31 cellular contexts compared by ENCODE assay signal in genomic region chr20:47058236-47058635, GRCh38.
DNase-seq lines count a peak whose midpoint lies in the region; ATAC-seq and TF ChIP-seq lines count a peak whose summit lies in the region.
"Had no signal": no experiment of that assay in that cellular context is flagged by ENCODE, and none has a peak within 500 bp of the region (broad histone marks: within the 10 kb centered on the region; RNA-seq: fewer than 3 reads in every experiment).

No MANE protein-coding gene starts in this region.

- H3K4me1 ChIP-seq in right atrium auricular region (no peaks in the 10 kb centered on the region), RWPE2 (ENCODE audit: insufficient read depth, poor library complexity, severe bottlenecking) (peaks cover 4% of the 10 kb centered on the region), tibial nerve (peaks cover 0 to 17% (median 0%) of the 10 kb centered on the region in 4 donors)
- H3K4me1 ChIP-seq: A549, BE2C, BLaER1, Caco-2 had no signal

- H3K4me3 ChIP-seq in right atrium auricular region (no peak overlapping the region), RWPE2 (ENCODE audit: severe bottlenecking) (no peak overlapping the region), coronary artery (no peak overlapping the region), tibial nerve (no peak overlapping the region)
- H3K4me3 ChIP-seq: A549; BLaER1; BLaER1 treated with 17β-estradiol and CSF1 and Interleukin-3, amounts not matched to agents 10 nM and 100 nM had no signal

- ATAC-seq in RWPE2 (ENCODE audit: low read depth), result no peak
- ATAC-seq: A549; CD8-positive, alpha-beta T cell had no signal

- no peak overlapping the region for H3K27ac ChIP-seq in right atrium auricular region
- H3K27ac ChIP-seq in C4-2B, result peak overlapping the region; percentile 4; the same call in 1 of the 2 replicates
- no peak overlapping the region for H3K27ac ChIP-seq in RWPE2 (ENCODE audit: poor library complexity, severe bottlenecking)
- no peak overlapping the region for H3K27ac ChIP-seq in coronary artery
- H3K27ac ChIP-seq in tibial nerve, result no peak overlapping the region
- no peak overlapping the region for H3K27ac ChIP-seq in RWPE1
- H3K27ac ChIP-seq: 22Rv1; A549; BLaER1; BLaER1 treated with 17β-estradiol and CSF1 and Interleukin-3, amounts not matched to agents 10 nM and 100 nM had no signal

- H3K36me3 ChIP-seq in right atrium auricular region, result no peaks in the 10 kb centered on the region
- H3K36me3 ChIP-seq in RWPE2 (ENCODE audit: low read depth), result no peaks in the 10 kb centered on the region
- H3K36me3 ChIP-seq in tibial nerve, result peaks cover 0 to 5% (median 0%) of the 10 kb centered on the region in 3 donors
- H3K36me3 ChIP-seq: BE2C; BLaER1; BLaER1 treated with 17β-estradiol and CSF1 and Interleukin-3, amounts not matched to agents 10 nM and 100 nM had no signal

- intact Hi-C loops in cardiac septum (cut with DNase I), result no loop called here

- CTCF ChIA-PET in RWPE1 (lab: Yijun Ruan, JAX), result no interaction called here

- H3K27me3 ChIP-seq in right atrium auricular region (no peaks in the 10 kb centered on the region), RWPE2 (ENCODE audit: insufficient read depth, poor library complexity, severe bottlenecking) (no peaks in the 10 kb centered on the region), tibial nerve (no peaks in the 10 kb centered on the region)
- H3K27me3 ChIP-seq: BE2C; BLaER1; BLaER1 treated with 17β-estradiol and CSF1 and Interleukin-3, amounts not matched to agents 10 nM and 100 nM had no signal

- WGBS in tibial nerve, 2 donors, result 91 to 97% methylated on average over 4 of the region's 4 CpGs

- no peak for TF ChIP-seq EP300 in tibial nerve (IDR thresholded peaks at IDR 0.05)

- POLR2A ChIA-PET in RWPE1 (lab: Yijun Ruan, JAX; ENCODE audit: low non-redundant PET), result interaction anchor here (0.7 kb wide), 1 partner anchor 211 kb away, joined by 3 read pairs; no protein-coding TSS in a partner anchor

- peak; percentile 19 for DNase-seq in cardiac septum (ENCODE audit: low spot score)
- no peak for DNase-seq in right atrium auricular region (ENCODE audit: low spot score)
- DNase-seq in RWPE2 (ENCODE audit: low spot score), result peak; percentile 64
- peak; percentile 47 for DNase-seq in coronary artery (ENCODE audit: low spot score)
- no peak for DNase-seq in tibial nerve (ENCODE audit: low spot score in 2 of 2)
- DNase-seq in stimulated activated CD8-positive, alpha-beta memory T cell treated with anti-CD3 and anti-CD28 coated beads, Interleukin-4, amount 100 ng/mL, for 48 hours, result no peak
- no peak for DNase-seq in RWPE1 (ENCODE audit: low spot score)
- DNase-seq: 8988T; ACHN; AML-193; BE2C; C1 segment of cervical spinal cord; CD4-positive, alpha-beta memory T cell; CD4-positive, alpha-beta T cell; CD4-positive, CD25-positive, alpha-beta regulatory T cell; CD8-positive, alpha-beta memory T cell; CD8-positive, alpha-beta T cell; COR-L47; DMS 273 treated with DMSO at 0.1 percent for 48 hours; DMS153; DMS53; DMS79; DMS79 treated with DMSO at 0.1 percent for 48 hours; DND-41; EL had no signal

- no peak for TF ChIP-seq POLR2A in tibial nerve (IDR thresholded peaks at IDR 0.05)

- TF ChIP-seq CTCF in right atrium auricular region (IDR thresholded peaks at IDR 0.05), result no peak
- no peak for TF ChIP-seq CTCF in C4-2B (conservative IDR thresholded peaks at IDR 0.05)
- no peak for TF ChIP-seq CTCF in RWPE2 (IDR thresholded peaks at IDR 0.05; ENCODE audit: poor library complexity, severe bottlenecking)
- TF ChIP-seq CTCF in coronary artery (IDR thresholded peaks at IDR 0.05), result no peak
- no peak for TF ChIP-seq CTCF in tibial nerve (IDR thresholded peaks at IDR 0.05)
- TF ChIP-seq CTCF in RWPE1 (conservative IDR thresholded peaks at IDR 0.05; ENCODE audit: low read depth), result no peak

- H3K9me3 ChIP-seq in right atrium auricular region, result no peaks in the 10 kb centered on the region
- no peaks in the 10 kb centered on the region for H3K9me3 ChIP-seq in RWPE2 (ENCODE audit: severe bottlenecking)
- H3K9me3 ChIP-seq in tibial nerve, result no peaks in the 10 kb centered on the region
- H3K9me3 ChIP-seq: A549, BLaER1, Caco-2 had no signal

Comparison
In these comparisons a context has a peak if more than half of its experiments do, and no peak if none do; other contexts are left out.
1. DNase-seq: peak in cardiac septum (single experiment), RWPE2 (single experiment) and coronary artery (single experiment); none in right atrium auricular region (single experiment), tibial nerve (0 of 2), stimulated activated CD8-positive, alpha-beta memory T cell treated with anti-CD3 and anti-CD28 coated beads, Interleukin-4, amount 100 ng/mL, for 48 hours (single experiment) and RWPE1 (single experiment).